Comparison of ENCODE assay signal across 1 cellular context in the genomic region with DNA sequence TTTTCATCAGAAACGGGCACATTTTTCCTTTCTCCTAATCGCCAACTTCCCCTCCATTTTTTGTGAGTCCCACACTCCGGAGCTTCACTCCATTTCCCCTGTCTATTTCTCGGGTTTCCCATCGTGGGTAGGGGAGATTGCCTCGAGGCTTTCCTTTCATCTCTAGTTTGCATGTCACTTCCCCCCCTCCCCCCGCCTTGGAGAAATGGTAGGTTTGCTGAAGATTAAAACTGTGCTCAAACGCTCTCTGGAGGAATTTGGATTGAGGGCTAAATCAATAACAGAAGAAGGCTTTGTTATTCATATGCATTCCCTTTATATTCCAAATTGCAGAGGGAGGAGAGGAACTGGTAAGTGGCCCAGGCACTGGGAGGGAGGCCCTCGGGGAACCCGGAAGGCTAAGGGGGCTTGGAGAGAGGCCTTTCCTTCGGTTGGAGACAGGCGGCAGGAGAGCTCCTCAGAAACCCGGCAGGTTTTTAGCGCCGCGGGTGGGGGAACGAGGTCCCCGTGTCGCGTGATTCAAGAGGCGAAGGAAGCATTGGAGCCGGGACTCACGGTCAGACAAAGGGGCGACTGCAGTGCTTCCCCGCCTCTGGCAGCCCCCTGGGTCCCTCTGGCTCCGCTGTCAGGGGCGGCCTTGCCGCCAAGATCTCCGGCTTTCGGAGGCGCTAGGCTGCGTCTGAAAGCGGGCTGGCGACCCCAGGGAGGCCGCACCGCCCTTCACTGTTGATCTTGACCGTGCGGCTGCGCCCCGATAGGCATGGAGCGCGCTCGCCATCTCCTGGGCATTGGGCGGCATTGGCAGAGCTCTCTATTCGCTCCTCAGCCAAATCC.
TF ChIP-seq lines count a peak whose summit lies in the region.

No MANE protein-coding gene starts in this region.

TF ChIP-seq in HepG2, 621 proteins besides CTCF, POLR2A, EP300 and RAD21 (continued from another document and continues in another):
- TF ChIP-seq, protein P1, sequence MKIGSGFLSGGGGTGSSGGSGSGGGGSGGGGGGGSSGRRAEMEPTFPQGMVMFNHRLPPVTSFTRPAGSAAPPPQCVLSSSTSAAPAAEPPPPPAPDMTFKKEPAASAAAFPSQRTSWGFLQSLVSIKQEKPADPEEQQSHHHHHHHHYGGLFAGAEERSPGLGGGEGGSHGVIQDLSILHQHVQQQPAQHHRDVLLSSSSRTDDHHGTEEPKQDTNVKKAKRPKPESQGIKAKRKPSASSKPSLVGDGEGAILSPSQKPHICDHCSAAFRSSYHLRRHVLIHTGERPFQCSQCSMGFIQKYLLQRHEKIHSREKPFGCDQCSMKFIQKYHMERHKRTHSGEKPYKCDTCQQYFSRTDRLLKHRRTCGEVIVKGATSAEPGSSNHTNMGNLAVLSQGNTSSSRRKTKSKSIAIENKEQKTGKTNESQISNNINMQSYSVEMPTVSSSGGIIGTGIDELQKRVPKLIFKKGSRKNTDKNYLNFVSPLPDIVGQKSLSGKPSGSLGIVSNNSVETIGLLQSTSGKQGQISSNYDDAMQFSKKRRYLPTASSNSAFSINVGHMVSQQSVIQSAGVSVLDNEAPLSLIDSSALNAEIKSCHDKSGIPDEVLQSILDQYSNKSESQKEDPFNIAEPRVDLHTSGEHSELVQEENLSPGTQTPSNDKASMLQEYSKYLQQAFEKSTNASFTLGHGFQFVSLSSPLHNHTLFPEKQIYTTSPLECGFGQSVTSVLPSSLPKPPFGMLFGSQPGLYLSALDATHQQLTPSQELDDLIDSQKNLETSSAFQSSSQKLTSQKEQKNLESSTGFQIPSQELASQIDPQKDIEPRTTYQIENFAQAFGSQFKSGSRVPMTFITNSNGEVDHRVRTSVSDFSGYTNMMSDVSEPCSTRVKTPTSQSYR (CRISPR knock-in tag; IDR thresholded peaks at IDR 0.05; ENCODE audit: borderline replicate concordance) = 0 out of 2 replicates have a peak, but pooled peaks have one; percentile 12
- TF ChIP-seq, protein P2, sequence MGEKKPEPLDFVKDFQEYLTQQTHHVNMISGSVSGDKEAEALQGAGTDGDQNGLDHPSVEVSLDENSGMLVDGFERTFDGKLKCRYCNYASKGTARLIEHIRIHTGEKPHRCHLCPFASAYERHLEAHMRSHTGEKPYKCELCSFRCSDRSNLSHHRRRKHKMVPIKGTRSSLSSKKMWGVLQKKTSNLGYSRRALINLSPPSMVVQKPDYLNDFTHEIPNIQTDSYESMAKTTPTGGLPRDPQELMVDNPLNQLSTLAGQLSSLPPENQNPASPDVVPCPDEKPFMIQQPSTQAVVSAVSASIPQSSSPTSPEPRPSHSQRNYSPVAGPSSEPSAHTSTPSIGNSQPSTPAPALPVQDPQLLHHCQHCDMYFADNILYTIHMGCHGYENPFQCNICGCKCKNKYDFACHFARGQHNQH (CRISPR knock-in tag; IDR thresholded peaks at IDR 0.05) = no peak
- TF ChIP-seq NFRKB (IDR thresholded peaks at IDR 0.05) = no peak
- TF ChIP-seq, protein P3, sequence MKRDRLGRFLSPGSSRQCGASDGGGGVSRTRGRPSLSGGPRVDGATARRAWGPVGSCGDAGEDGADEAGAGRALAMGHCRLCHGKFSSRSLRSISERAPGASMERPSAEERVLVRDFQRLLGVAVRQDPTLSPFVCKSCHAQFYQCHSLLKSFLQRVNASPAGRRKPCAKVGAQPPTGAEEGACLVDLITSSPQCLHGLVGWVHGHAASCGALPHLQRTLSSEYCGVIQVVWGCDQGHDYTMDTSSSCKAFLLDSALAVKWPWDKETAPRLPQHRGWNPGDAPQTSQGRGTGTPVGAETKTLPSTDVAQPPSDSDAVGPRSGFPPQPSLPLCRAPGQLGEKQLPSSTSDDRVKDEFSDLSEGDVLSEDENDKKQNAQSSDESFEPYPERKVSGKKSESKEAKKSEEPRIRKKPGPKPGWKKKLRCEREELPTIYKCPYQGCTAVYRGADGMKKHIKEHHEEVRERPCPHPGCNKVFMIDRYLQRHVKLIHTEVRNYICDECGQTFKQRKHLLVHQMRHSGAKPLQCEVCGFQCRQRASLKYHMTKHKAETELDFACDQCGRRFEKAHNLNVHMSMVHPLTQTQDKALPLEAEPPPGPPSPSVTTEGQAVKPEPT (CRISPR knock-in tag; IDR thresholded peaks at IDR 0.05; ENCODE audit: low read depth) = no peak
- no peak for TF ChIP-seq EHMT2 (IDR thresholded peaks at IDR 0.05; ENCODE audit: borderline replicate concordance, low read depth, low read length)
- no peak for TF ChIP-seq ZNF180 (CRISPR knock-in tag; IDR thresholded peaks at IDR 0.05; ENCODE audit: borderline replicate concordance, low read depth)
- no peak for TF ChIP-seq KAT8 (CRISPR knock-in tag; IDR thresholded peaks at IDR 0.05)
- TF ChIP-seq KLF11 (CRISPR knock-in tag; IDR thresholded peaks at IDR 0.05) = no peak
- TF ChIP-seq ARID2 (CRISPR knock-in tag; IDR thresholded peaks at IDR 0.05; ENCODE audit: borderline replicate concordance) = no peak
- 0 out of 3 replicates have a peak, but pooled peaks have one; percentile 30 for TF ChIP-seq MXI1 (IDR thresholded peaks at IDR 0.05; ENCODE audit: borderline replicate concordance, low read depth, low read length)
- TF ChIP-seq RFX3 (CRISPR knock-in tag; IDR thresholded peaks at IDR 0.05) = 0 out of 2 replicates have a peak, but pooled peaks have one; percentile 14
- TF ChIP-seq, protein P4, sequence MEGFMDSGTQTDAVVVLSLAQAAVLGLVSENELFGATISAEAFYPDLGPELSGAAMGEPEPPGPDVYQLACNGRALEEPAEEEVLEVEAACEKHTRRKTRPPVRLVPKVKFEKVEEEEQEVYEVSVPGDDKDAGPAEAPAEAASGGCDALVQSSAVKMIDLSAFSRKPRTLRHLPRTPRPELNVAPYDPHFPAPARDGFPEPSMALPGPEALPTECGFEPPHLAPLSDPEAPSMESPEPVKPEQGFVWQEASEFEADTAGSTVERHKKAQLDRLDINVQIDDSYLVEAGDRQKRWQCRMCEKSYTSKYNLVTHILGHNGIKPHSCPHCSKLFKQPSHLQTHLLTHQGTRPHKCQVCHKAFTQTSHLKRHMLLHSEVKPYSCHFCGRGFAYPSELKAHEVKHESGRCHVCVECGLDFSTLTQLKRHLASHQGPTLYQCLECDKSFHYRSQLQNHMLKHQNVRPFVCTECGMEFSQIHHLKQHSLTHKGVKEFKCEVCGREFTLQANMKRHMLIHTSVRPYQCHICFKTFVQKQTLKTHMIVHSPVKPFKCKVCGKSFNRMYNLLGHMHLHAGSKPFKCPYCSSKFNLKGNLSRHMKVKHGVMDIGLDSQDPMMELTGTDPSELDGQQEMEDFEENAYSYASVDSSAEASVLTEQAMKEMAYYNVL (CRISPR knock-in tag; IDR thresholded peaks at IDR 0.05; ENCODE audit: borderline replicate concordance) = peak; percentile 71; the same call in 1 of the 2 replicates
- no peak for TF ChIP-seq SIX1 (CRISPR knock-in tag; IDR thresholded peaks at IDR 0.05; ENCODE audit: borderline replicate concordance)
- no peak for TF ChIP-seq IRF2 (CRISPR knock-in tag; IDR thresholded peaks at IDR 0.05)
- TF ChIP-seq, protein P5, sequence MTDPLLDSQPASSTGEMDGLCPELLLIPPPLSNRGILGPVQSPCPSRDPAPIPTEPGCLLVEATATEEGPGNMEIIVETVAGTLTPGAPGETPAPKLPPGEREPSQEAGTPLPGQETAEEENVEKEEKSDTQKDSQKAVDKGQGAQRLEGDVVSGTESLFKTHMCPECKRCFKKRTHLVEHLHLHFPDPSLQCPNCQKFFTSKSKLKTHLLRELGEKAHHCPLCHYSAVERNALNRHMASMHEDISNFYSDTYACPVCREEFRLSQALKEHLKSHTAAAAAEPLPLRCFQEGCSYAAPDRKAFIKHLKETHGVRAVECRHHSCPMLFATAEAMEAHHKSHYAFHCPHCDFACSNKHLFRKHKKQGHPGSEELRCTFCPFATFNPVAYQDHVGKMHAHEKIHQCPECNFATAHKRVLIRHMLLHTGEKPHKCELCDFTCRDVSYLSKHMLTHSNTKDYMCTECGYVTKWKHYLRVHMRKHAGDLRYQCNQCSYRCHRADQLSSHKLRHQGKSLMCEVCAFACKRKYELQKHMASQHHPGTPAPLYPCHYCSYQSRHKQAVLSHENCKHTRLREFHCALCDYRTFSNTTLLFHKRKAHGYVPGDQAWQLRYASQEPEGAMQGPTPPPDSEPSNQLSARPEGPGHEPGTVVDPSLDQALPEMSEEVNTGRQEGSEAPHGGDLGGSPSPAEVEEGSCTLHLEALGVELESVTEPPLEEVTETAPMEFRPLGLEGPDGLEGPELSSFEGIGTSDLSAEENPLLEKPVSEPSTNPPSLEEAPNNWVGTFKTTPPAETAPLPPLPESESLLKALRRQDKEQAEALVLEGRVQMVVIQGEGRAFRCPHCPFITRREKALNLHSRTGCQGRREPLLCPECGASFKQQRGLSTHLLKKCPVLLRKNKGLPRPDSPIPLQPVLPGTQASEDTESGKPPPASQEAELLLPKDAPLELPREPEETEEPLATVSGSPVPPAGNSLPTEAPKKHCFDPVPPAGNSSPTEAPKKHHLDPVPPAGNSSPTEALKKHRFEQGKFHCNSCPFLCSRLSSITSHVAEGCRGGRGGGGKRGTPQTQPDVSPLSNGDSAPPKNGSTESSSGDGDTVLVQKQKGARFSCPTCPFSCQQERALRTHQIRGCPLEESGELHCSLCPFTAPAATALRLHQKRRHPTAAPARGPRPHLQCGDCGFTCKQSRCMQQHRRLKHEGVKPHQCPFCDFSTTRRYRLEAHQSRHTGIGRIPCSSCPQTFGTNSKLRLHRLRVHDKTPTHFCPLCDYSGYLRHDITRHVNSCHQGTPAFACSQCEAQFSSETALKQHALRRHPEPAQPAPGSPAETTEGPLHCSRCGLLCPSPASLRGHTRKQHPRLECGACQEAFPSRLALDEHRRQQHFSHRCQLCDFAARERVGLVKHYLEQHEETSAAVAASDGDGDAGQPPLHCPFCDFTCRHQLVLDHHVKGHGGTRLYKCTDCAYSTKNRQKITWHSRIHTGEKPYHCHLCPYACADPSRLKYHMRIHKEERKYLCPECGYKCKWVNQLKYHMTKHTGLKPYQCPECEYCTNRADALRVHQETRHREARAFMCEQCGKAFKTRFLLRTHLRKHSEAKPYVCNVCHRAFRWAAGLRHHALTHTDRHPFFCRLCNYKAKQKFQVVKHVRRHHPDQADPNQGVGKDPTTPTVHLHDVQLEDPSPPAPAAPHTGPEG (CRISPR knock-in tag; IDR thresholded peaks at IDR 0.05) = no peak
- TF ChIP-seq, protein P6, sequence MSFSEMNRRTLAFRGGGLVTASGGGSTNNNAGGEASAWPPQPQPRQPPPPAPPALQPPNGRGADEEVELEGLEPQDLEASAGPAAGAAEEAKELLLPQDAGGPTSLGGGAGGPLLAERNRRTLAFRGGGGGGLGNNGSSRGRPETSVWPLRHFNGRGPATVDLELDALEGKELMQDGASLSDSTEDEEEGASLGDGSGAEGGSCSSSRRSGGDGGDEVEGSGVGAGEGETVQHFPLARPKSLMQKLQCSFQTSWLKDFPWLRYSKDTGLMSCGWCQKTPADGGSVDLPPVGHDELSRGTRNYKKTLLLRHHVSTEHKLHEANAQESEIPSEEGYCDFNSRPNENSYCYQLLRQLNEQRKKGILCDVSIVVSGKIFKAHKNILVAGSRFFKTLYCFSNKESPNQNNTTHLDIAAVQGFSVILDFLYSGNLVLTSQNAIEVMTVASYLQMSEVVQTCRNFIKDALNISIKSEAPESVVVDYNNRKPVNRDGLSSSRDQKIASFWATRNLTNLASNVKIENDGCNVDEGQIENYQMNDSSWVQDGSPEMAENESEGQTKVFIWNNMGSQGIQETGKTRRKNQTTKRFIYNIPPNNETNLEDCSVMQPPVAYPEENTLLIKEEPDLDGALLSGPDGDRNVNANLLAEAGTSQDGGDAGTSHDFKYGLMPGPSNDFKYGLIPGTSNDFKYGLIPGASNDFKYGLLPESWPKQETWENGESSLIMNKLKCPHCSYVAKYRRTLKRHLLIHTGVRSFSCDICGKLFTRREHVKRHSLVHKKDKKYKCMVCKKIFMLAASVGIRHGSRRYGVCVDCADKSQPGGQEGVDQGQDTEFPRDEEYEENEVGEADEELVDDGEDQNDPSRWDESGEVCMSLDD (CRISPR knock-in tag; IDR thresholded peaks at IDR 0.05; ENCODE audit: borderline replicate concordance) = no peak
- peak; percentile 70 for TF ChIP-seq SALL1 (CRISPR knock-in tag; IDR thresholded peaks at IDR 0.05)
- TF ChIP-seq, protein P7, sequence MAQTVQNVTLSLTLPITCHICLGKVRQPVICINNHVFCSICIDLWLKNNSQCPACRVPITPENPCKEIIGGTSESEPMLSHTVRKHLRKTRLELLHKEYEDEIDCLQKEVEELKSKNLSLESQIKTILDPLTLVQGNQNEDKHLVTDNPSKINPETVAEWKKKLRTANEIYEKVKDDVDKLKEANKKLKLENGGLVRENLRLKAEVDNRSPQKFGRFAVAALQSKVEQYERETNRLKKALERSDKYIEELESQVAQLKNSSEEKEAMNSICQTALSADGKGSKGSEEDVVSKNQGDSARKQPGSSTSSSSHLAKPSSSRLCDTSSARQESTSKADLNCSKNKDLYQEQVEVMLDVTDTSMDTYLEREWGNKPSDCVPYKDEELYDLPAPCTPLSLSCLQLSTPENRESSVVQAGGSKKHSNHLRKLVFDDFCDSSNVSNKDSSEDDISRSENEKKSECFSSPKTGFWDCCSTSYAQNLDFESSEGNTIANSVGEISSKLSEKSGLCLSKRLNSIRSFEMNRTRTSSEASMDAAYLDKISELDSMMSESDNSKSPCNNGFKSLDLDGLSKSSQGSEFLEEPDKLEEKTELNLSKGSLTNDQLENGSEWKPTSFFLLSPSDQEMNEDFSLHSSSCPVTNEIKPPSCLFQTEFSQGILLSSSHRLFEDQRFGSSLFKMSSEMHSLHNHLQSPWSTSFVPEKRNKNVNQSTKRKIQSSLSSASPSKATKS (CRISPR knock-in tag; IDR thresholded peaks at IDR 0.05) = no peak
- TF ChIP-seq, protein P8, sequence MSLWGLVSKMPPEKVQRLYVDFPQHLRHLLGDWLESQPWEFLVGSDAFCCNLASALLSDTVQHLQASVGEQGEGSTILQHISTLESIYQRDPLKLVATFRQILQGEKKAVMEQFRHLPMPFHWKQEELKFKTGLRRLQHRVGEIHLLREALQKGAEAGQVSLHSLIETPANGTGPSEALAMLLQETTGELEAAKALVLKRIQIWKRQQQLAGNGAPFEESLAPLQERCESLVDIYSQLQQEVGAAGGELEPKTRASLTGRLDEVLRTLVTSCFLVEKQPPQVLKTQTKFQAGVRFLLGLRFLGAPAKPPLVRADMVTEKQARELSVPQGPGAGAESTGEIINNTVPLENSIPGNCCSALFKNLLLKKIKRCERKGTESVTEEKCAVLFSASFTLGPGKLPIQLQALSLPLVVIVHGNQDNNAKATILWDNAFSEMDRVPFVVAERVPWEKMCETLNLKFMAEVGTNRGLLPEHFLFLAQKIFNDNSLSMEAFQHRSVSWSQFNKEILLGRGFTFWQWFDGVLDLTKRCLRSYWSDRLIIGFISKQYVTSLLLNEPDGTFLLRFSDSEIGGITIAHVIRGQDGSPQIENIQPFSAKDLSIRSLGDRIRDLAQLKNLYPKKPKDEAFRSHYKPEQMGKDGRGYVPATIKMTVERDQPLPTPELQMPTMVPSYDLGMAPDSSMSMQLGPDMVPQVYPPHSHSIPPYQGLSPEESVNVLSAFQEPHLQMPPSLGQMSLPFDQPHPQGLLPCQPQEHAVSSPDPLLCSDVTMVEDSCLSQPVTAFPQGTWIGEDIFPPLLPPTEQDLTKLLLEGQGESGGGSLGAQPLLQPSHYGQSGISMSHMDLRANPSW (CRISPR knock-in tag; IDR thresholded peaks at IDR 0.05; ENCODE audit: borderline replicate concordance) = no peak
- no peak for TF ChIP-seq TBX3 (IDR thresholded peaks at IDR 0.05; ENCODE audit: borderline replicate concordance)
- no peak for TF ChIP-seq CBX5 (CRISPR knock-in tag; IDR thresholded peaks at IDR 0.05; ENCODE audit: borderline replicate concordance)
- no peak for TF ChIP-seq ZNF589 (CRISPR knock-in tag; conservative IDR thresholded peaks at IDR 0.05)
